18 cellular contexts compared by ENCODE assay signal in genomic region chr11:129951883-129952262, GRCh38.
"Had no signal": no experiment of that assay in that cellular context is flagged by ENCODE, and none has a peak within 500 bp of the region (broad histone marks: within the 10 kb centered on the region; RNA-seq: fewer than 3 reads in every experiment).

No MANE protein-coding gene starts in this region.

- H3K4me3 ChIP-seq: colonic mucosa, lower lobe of right lung, thyroid gland had no signal

- H3K9me3 ChIP-seq: colonic mucosa, lower lobe of right lung, thyroid gland had no signal

- DNase-seq: activated CD4-positive, alpha-beta memory T cell treated with anti-CD3 and anti-CD28 coated beads, Interleukin-2, amount 10 ng/mL, durations not matched to agents 7 days and 5 days; activated CD4-positive, alpha-beta T cell treated with anti-CD3 and anti-CD28 coated beads for 4 hours; activated CD8-positive, alpha-beta memory T cell treated with anti-CD3 and anti-CD28 coated beads, Interleukin-2, amount 10 ng/mL, durations not matched to agents 7 days and 5 days; activated naive CD4-positive, alpha-beta T cell; activated naive CD8-positive, alpha-beta T cell treated with anti-CD3 and anti-CD28 coated beads for 36 hours; amniotic stem cell; colonic mucosa; endodermal cell; hypothalamus; islet precursor cell; lower lobe of right lung; naive thymus-derived CD8-positive, alpha-beta T cell; occipital lobe; posterior cingulate gyrus; stimulated activated naive B cell treated with anti-CD40 and anti-IgM and Interleukin-4, amounts not matched to agents 10 μg/mL and 1 μg/mL and 100 μg/mL, for 72 hours; T-helper 17 cell; thyroid gland had no signal

- H3K27me3 ChIP-seq: colonic mucosa, thyroid gland had no signal

- H3K27ac ChIP-seq: colonic mucosa, epithelial cell of prostate, lower lobe of right lung had no signal

- H3K36me3 ChIP-seq: colonic mucosa had no signal
